Comparison of ENCODE assay signal across 8 cellular contexts in the genomic region with DNA sequence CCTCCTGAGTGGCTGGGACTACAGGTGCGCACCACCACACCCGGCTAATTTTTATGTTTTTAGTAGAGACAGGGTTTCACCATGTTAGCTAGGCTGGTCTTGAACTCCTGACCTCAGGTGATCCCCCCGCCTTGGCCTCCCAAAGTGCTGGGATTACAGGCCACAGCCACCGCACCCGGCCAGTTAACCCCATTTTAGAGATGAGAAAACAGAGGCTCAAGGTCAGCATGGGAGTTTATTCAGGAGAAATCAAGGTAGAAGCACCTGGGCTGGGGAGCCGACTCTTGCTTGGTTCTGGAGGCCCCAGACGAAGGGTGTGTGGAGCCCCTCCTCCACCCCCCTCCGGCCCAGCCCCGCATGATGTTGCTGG. TPM values are rescaled to one million over a fixed set of nuclear protein-coding genes. Genes with fewer than 3 reads are reported as not detected.
DNase-seq lines count a peak whose midpoint lies in the region; ATAC-seq, FAIRE-seq and TF ChIP-seq lines count a peak whose summit lies in the region.
"Not testable (repeated sequence)": the region's sequence is repeated elsewhere in the genome, so short reads cannot be mapped to it uniquely, and the experiment has no call there.

No MANE protein-coding gene starts in this region.

- H3K4me3 Mint-ChIP-seq in CD4-positive, alpha-beta memory T cell: peak overlapping the region; percentile 90 to 98 (median 96)
- peak overlapping the region; percentile 94 for H3K4me3 Mint-ChIP-seq in activated B cell treated with CpG ODN at 0.5 μM for 24 hours
- H3K4me3 Mint-ChIP-seq in activated naive CD8-positive, alpha-beta T cell: peak overlapping the region; percentile 93
- peak overlapping the region; percentile 98 for H3K4me3 Mint-ChIP-seq in dendritic cell treated with granulocyte-macrophage colony-stimulating factor and Interleukin-4, amounts not matched to agents 40 ng/mL and 50 ng/mL, for 4 days
- peak overlapping the region; percentile 81 for H3K4me3 Mint-ChIP-seq in neural crest cell

- not testable (repeated sequence) for TF ChIP-seq RAD21 in HepG2 (CRISPR knock-in tag; IDR thresholded peaks at IDR 0.05)

- not testable (repeated sequence) for TF ChIP-seq CTCF in activated B cell treated with CpG ODN at 0.5 μM for 24 hours (IDR thresholded peaks at IDR 0.05); HepG2 (CRISPR knock-in tag; IDR thresholded peaks at IDR 0.05); neural crest cell (conservative IDR thresholded peaks at IDR 0.05); suprapubic skin (IDR thresholded peaks at IDR 0.05)

- not testable (repeated sequence) for H4K20me1 ChIP-seq in Karpas-422 (ENCODE audit: insufficient read depth, low read depth, low read length); HepG2 (ENCODE audit: insufficient read depth, low read length)

- peaks cover 73% of the 10 kb centered on the region for H3K4me1 ChIP-seq in CD4-positive, alpha-beta memory T cell (ENCODE audit: insufficient read depth, low read length)
- peaks cover 53% of the 10 kb centered on the region for H3K4me1 ChIP-seq in Karpas-422 (ENCODE audit: low read length)
- H3K4me1 ChIP-seq in HepG2 (ENCODE audit: insufficient read depth, low read length): peaks cover 43% of the 10 kb centered on the region
- H3K4me1 ChIP-seq in suprapubic skin: peaks cover 45% of the 10 kb centered on the region

- not testable (repeated sequence) for TF ChIP-seq EP300 in HepG2 (IDR thresholded peaks at IDR 0.05; ENCODE audit: low read depth in 2 of 2, low read length in 2 of 2); HepG2 (CRISPR knock-in tag; IDR thresholded peaks at IDR 0.05; ENCODE audit: borderline replicate concordance); suprapubic skin (IDR thresholded peaks at IDR 0.05)

- CTCF ChIA-PET in CD4-positive, alpha-beta memory T cell (lab: Charles Lee; ENCODE audit: partially characterized antibody): interaction anchor here (0.5 to 2.9 kb wide), 9 partner anchors 13 to 46 kb away, joined by 3 to 19 read pairs (median 3); no protein-coding TSS in a partner anchor
- CTCF ChIA-PET in activated B cell treated with CpG ODN at 0.5 μM for 24 hours (lab: Charles Lee): interaction anchor here (0.9 to 3.7 kb wide), 10 partner anchors 13 to 219 kb away, joined by 3 to 29 read pairs (median 4); partner anchors contain the start of genes CFL1, FAM89B, PCNX3 and RELA
- CTCF ChIA-PET in HepG2 (lab: Yijun Ruan, JAX; ENCODE audit: low intra/inter-chr PET ratio, low total read pairs): not testable (repeated sequence)

- POLR2A ChIA-PET in CD4-positive, alpha-beta memory T cell (lab: Charles Lee; ENCODE audit: partially characterized antibody): interaction anchor here (0.7 to 12.0 kb wide), 17 partner anchors 14 to 477 kb away, joined by 3 to 359 read pairs (median 6); partner anchors contain the start of genes CCDC85B, CFL1, FAM89B and FOSL1
- POLR2A ChIA-PET in activated B cell treated with CpG ODN at 0.5 μM for 24 hours (lab: Charles Lee): interaction anchor here (0.5 to 16.1 kb wide), 32 partner anchors 10 to 1839 kb away, joined by 3 to 617 read pairs (median 8); partner anchors contain the start of genes AP5B1, CCDC85B, CFL1 and EHBP1L1
- POLR2A ChIA-PET in HepG2 (lab: Yijun Ruan, JAX): interaction anchor here (2.2 to 4.6 kb wide), 4 partner anchors 14 to 25 kb away, joined by 17 to 78 read pairs (median 40); partner anchors contain the start of genes MAP3K11, PCNX3 and RELA

- intact Hi-C loops in CD4-positive, alpha-beta memory T cell (cut with micrococcal nuclease); dendritic cell treated with granulocyte-macrophage colony-stimulating factor and Interleukin-4, amounts not matched to agents 40 ng/mL and 50 ng/mL, for 4 days (cut with micrococcal nuclease); HepG2 (cut with micrococcal nuclease; ENCODE audit: unreplicated experiment): not testable (repeated sequence)
- intact Hi-C loops in activated B cell treated with CpG ODN at 0.5 μM for 24 hours (cut with micrococcal nuclease): loop anchor here (1.0 kb wide), 2 partner anchors 24 to 65 kb away; no protein-coding TSS in a partner anchor

- not testable (repeated sequence) for H3K27me3 Mint-ChIP-seq in CD4-positive, alpha-beta memory T cell; activated B cell treated with CpG ODN at 0.5 μM for 24 hours; activated naive CD8-positive, alpha-beta T cell; dendritic cell treated with granulocyte-macrophage colony-stimulating factor and Interleukin-4, amounts not matched to agents 40 ng/mL and 50 ng/mL, for 4 days; neural crest cell (ENCODE audit: low read depth)

- peak overlapping the region; percentile 92 for H3K9ac ChIP-seq in Karpas-422 (ENCODE audit: low read length)
- not testable (repeated sequence) for H3K9ac ChIP-seq in HepG2 (ENCODE audit: insufficient read depth, low read depth, low read length)

- H3K9me3 Mint-ChIP-seq in CD4-positive, alpha-beta memory T cell; activated B cell treated with CpG ODN at 0.5 μM for 24 hours; activated naive CD8-positive, alpha-beta T cell (ENCODE audit: low read depth); dendritic cell treated with granulocyte-macrophage colony-stimulating factor and Interleukin-4, amounts not matched to agents 40 ng/mL and 50 ng/mL, for 4 days; neural crest cell: not testable (repeated sequence)

- H3K9me3 ChIP-seq in CD4-positive, alpha-beta memory T cell (ENCODE audit: control insufficient read depth in 1 of 2, low read length in 2 of 2); Karpas-422 (ENCODE audit: low read length); HepG2 (ENCODE audit: low read length); suprapubic skin: not testable (repeated sequence)

- peaks cover 28 to 72% (median 48%) of the 10 kb centered on the region in 4 donors for H3K4me1 Mint-ChIP-seq in CD4-positive, alpha-beta memory T cell
- peaks cover 61% of the 10 kb centered on the region for H3K4me1 Mint-ChIP-seq in activated B cell treated with CpG ODN at 0.5 μM for 24 hours
- H3K4me1 Mint-ChIP-seq in activated naive CD8-positive, alpha-beta T cell (ENCODE audit: low read depth): peaks cover 52% of the 10 kb centered on the region
- H3K4me1 Mint-ChIP-seq in dendritic cell treated with granulocyte-macrophage colony-stimulating factor and Interleukin-4, amounts not matched to agents 40 ng/mL and 50 ng/mL, for 4 days (ENCODE audit: low read depth): peaks cover 68% of the 10 kb centered on the region
- peaks cover 28% of the 10 kb centered on the region for H3K4me1 Mint-ChIP-seq in neural crest cell

- not testable (repeated sequence) for BruUV-seq in HepG2 (replicated peaks; lab: Mats Ljungman, UMichigan)

- H3K36me3 ChIP-seq in CD4-positive, alpha-beta memory T cell (ENCODE audit: insufficient read depth, low read length): peaks cover 48% of the 10 kb centered on the region
- 0 out of 2 replicates have a peak, but pooled peaks cover 11% of the 10 kb centered on the region for H3K36me3 ChIP-seq in Karpas-422 (ENCODE audit: insufficient read depth, low read length)
- H3K36me3 ChIP-seq in HepG2 (replicated peaks in 1 of 2; ENCODE audit: control insufficient read depth in 1 of 2, insufficient read depth in 2 of 2, low read length in 2 of 2): peaks cover 13 to 29% of the 10 kb centered on the region in 2 experiments; a peak in 4 of 5 replicates
- H3K36me3 ChIP-seq in suprapubic skin: peaks cover 34% of the 10 kb centered on the region

- not testable (repeated sequence) for TF ChIP-seq POLR2A in HepG2 (IDR thresholded peaks at IDR 0.05; ENCODE audit: insufficient read depth in 1 of 2, low read depth in 2 of 2, low read length in 2 of 2); suprapubic skin (IDR thresholded peaks at IDR 0.05)

- not testable (repeated sequence) for H3K27me3 ChIP-seq in CD4-positive, alpha-beta memory T cell (ENCODE audit: insufficient read depth, low read length); Karpas-422 (ENCODE audit: low read length); HepG2 (ENCODE audit: control insufficient read depth in 1 of 2, insufficient read depth in 2 of 2, low read length in 2 of 2); suprapubic skin

- H3K9me2 ChIP-seq in Karpas-422 (replicated peaks; ENCODE audit: insufficient read depth, low read length): not testable (repeated sequence)

- H2AFZ ChIP-seq in Karpas-422 (ENCODE audit: low read length); HepG2 (ENCODE audit: low read length): not testable (repeated sequence)

- peak overlapping the region; percentile 97 to 100 (median 99) for H3K27ac Mint-ChIP-seq in CD4-positive, alpha-beta memory T cell
- H3K27ac Mint-ChIP-seq in activated B cell treated with CpG ODN at 0.5 μM for 24 hours: peak overlapping the region; percentile 96
- H3K27ac Mint-ChIP-seq in activated naive CD8-positive, alpha-beta T cell: peak overlapping the region; percentile 91
- H3K27ac Mint-ChIP-seq in dendritic cell treated with granulocyte-macrophage colony-stimulating factor and Interleukin-4, amounts not matched to agents 40 ng/mL and 50 ng/mL, for 4 days: peak overlapping the region; percentile 94
- not testable (repeated sequence) for H3K27ac Mint-ChIP-seq in neural crest cell (ENCODE audit: unreplicated experiment)

- 90% methylated on average over 9 of the region's 9 CpGs for WGBS in HepG2 (ENCODE audit: low lambda C conversion rate)
- 91% methylated on average over 7 of the region's 9 CpGs for WGBS in suprapubic skin

- H3K36me3 Mint-ChIP-seq in CD4-positive, alpha-beta memory T cell: peaks cover 18 to 51% of the 10 kb centered on the region in 2 donors
- H3K36me3 Mint-ChIP-seq in activated B cell treated with CpG ODN at 0.5 μM for 24 hours (ENCODE audit: low read depth): peaks cover 55% of the 10 kb centered on the region
- H3K36me3 Mint-ChIP-seq in activated naive CD8-positive, alpha-beta T cell; neural crest cell (ENCODE audit: low read depth): not testable (repeated sequence)
- H3K36me3 Mint-ChIP-seq in dendritic cell treated with granulocyte-macrophage colony-stimulating factor and Interleukin-4, amounts not matched to agents 40 ng/mL and 50 ng/mL, for 4 days (ENCODE audit: low read depth): peaks cover 87% of the 10 kb centered on the region

- not testable (repeated sequence) for ATAC-seq in activated B cell treated with CpG ODN at 0.5 μM for 24 hours (ENCODE audit: low read depth); HepG2

- peak overlapping the region; percentile 72 to 86 for H3K4me3 ChIP-seq in CD4-positive, alpha-beta memory T cell (ENCODE audit: low read length in 2 of 2)
- peak overlapping the region; percentile 89 for H3K4me3 ChIP-seq in Karpas-422 (ENCODE audit: low read length)
- not testable (repeated sequence) for H3K4me3 ChIP-seq in HepG2 (replicated peaks in 1 of 3; ENCODE audit: insufficient read depth in 1 of 3, low read depth in 2 of 3, low read length in 3 of 3)
- H3K4me3 ChIP-seq in suprapubic skin: peak overlapping the region; percentile 87

- peak overlapping the region; percentile 95 for H3K4me2 ChIP-seq in Karpas-422 (ENCODE audit: low read depth, low read length, poor library complexity, severe bottlenecking)
- H3K4me2 ChIP-seq in HepG2 (ENCODE audit: low read depth, low read length): not testable (repeated sequence)

- H3K27ac ChIP-seq in CD4-positive, alpha-beta memory T cell (ENCODE audit: low read depth, low read length): peak overlapping the region; percentile 94
- H3K27ac ChIP-seq in Karpas-422 (ENCODE audit: low read length): peak overlapping the region; percentile 99
- H3K27ac ChIP-seq in HepG2 (ENCODE audit: extremely low read length, insufficient read depth, low read length): not testable (repeated sequence)
- H3K27ac ChIP-seq in suprapubic skin: peak overlapping the region; percentile 85

- FAIRE-seq in HepG2 (lab: Jason Lieb, UNC): not testable (repeated sequence)

- in situ Hi-C loops in HepG2 (cut with HindIII; ENCODE audit: extremely low pct_ligation_motif_present, low pct_unique_long_range_greater_than_20kb): not testable (repeated sequence)

- peaks cover 30% of the 10 kb centered on the region for H3K79me2 ChIP-seq in Karpas-422 (ENCODE audit: low read length)
- H3K79me2 ChIP-seq in HepG2 (ENCODE audit: insufficient read depth, low read length): not testable (repeated sequence)

- not testable (repeated sequence) for DNase-seq in CD4-positive, alpha-beta memory T cell; Karpas-422; activated B cell treated with CpG ODN at 0.5 μM for 24 hours; HepG2 (ENCODE audit: low spot score); neural crest cell (ENCODE audit: low read depth, low spot score); suprapubic skin (ENCODE audit: low spot score in 2 of 2)

RNA-seq across cellular contexts. Expression of gene SIPA1, which starts 1.3 kb away (rescaled TPM):
- 100 to 1,000 TPM; 150 to 169 TPM for total RNA-seq in CD4-positive, alpha-beta memory T cell
- 100 to 1,000 TPM in 1 of 2 donors, 10 to 100 TPM in 1; 50.1 to 204 TPM for polyA plus RNA-seq in CD4-positive, alpha-beta memory T cell
- total RNA-seq in Karpas-422 (2014; rRNA removed; shearing (Covaris generic); ENCODE audit: low replicate concordance): 74.6 and 123 TPM in 2 replicates
- total RNA-seq in activated B cell treated with CpG ODN at 0.5 μM for 24 hours (236 and 252 TPM in 2 replicates), HepG2 (2016; rRNA removed; fragmentation: Illumina TruSeq; extraction: Trizol) (5.4 and 5.8 TPM in 2 replicates), neural crest cell (17.5 and 23.6 TPM in 2 replicates), suprapubic skin (10 to 100 TPM; 14.9 to 21.6 (median 19.0) TPM)
- total RNA-seq in HepG2 (2016; cell fraction: cytosol; rRNA removed; fragmentation: Illumina TruSeq; extraction: Trizol; ENCODE audit: low read depth): 2.4 and 2.5 TPM in 2 replicates
- 5.0 and 7.9 TPM in 2 replicates for total RNA-seq in HepG2 (2016; cell fraction: insoluble cytoplasmic fraction; rRNA removed; fragmentation: Illumina TruSeq; extraction: Trizol)
- 5.1 and 6.5 TPM in 2 replicates for total RNA-seq in HepG2 (2016; cell fraction: membrane; rRNA removed; fragmentation: Illumina TruSeq; extraction: Trizol)
- total RNA-seq in HepG2 (2016; cell fraction: nucleus; rRNA removed; fragmentation: Illumina TruSeq; extraction: Trizol): 4.5 and 6.8 TPM in 2 replicates
- polyA plus RNA-seq in HepG2 (2011; rRNA removed): 7.7 and 9.1 TPM in 2 replicates
- polyA plus RNA-seq in HepG2 (2011; cell fraction: cytosol; rRNA removed): 4.1 and 8.2 TPM in 2 replicates
- polyA plus RNA-seq in HepG2 (2011; cell fraction: nucleus; rRNA removed): 29.6 and 37.0 TPM in 2 replicates
- polyA plus RNA-seq in HepG2 (2012): 4.6 and 5.8 TPM in 2 replicates
- 2.6 and 2.8 TPM in 2 replicates for polyA plus RNA-seq in HepG2 (2016; cell fraction: cytosol; fragmentation: Illumina TruSeq; extraction: Trizol; ENCODE audit: low read depth)
- 4.1 and 5.0 TPM in 2 replicates for polyA plus RNA-seq in HepG2 (2016; cell fraction: insoluble cytoplasmic fraction; fragmentation: Illumina TruSeq; extraction: Trizol; ENCODE audit: low read depth)
- 4.4 and 5.1 TPM in 2 replicates for polyA plus RNA-seq in HepG2 (2016; cell fraction: membrane; fragmentation: Illumina TruSeq; extraction: Trizol; ENCODE audit: low read depth)
- polyA plus RNA-seq in HepG2 (2016; cell fraction: nucleus; fragmentation: Illumina TruSeq; extraction: Trizol; ENCODE audit: insufficient read depth, low read depth): 10.2 and 11.1 TPM in 2 replicates
- polyA minus RNA-seq in HepG2 (2011; rRNA and poly(A)+ RNA removed; ENCODE audit: low replicate concordance): 33.6 and 36.0 TPM in 2 replicates
- 9.0 and 11.6 TPM in 2 replicates for polyA minus RNA-seq in HepG2 (2011; cell fraction: cytosol; rRNA and poly(A)+ RNA removed)
- 6.8 and 10.8 TPM in 2 replicates for polyA minus RNA-seq in HepG2 (2011; cell fraction: nucleus; rRNA and poly(A)+ RNA removed)

RNA-seq across cellular contexts. Expression of gene RELA, which starts 23.5 kb away (rescaled TPM):
- 100 to 1,000 TPM; 170 to 173 TPM for total RNA-seq in CD4-positive, alpha-beta memory T cell
- polyA plus RNA-seq in CD4-positive, alpha-beta memory T cell: 10 to 100 TPM; 36.5 to 74.7 TPM
- total RNA-seq in Karpas-422 (2014; rRNA removed; shearing (Covaris generic); ENCODE audit: low replicate concordance): 42.6 and 44.0 TPM in 2 replicates
- total RNA-seq in activated B cell treated with CpG ODN at 0.5 μM for 24 hours (110 and 119 TPM in 2 replicates), HepG2 (2016; rRNA removed; fragmentation: Illumina TruSeq; extraction: Trizol) (18.7 and 21.4 TPM in 2 replicates), neural crest cell (49.0 and 53.7 TPM in 2 replicates), suprapubic skin (100 to 1,000 TPM in 2 of 4 donors, 10 to 100 TPM in 2; 71.7 to 111 (median 93.5) TPM)
- total RNA-seq in HepG2 (2016; cell fraction: cytosol; rRNA removed; fragmentation: Illumina TruSeq; extraction: Trizol; ENCODE audit: low read depth): 13.2 and 15.2 TPM in 2 replicates
- 18.1 and 22.6 TPM in 2 replicates for total RNA-seq in HepG2 (2016; cell fraction: insoluble cytoplasmic fraction; rRNA removed; fragmentation: Illumina TruSeq; extraction: Trizol)
- total RNA-seq in HepG2 (2016; cell fraction: membrane; rRNA removed; fragmentation: Illumina TruSeq; extraction: Trizol): 29.5 and 31.1 TPM in 2 replicates
- total RNA-seq in HepG2 (2016; cell fraction: nucleus; rRNA removed; fragmentation: Illumina TruSeq; extraction: Trizol): 22.2 and 24.4 TPM in 2 replicates
- polyA plus RNA-seq in HepG2 (2011; rRNA removed): 40.5 and 51.0 TPM in 2 replicates
- 17.1 and 18.5 TPM in 2 replicates for polyA plus RNA-seq in HepG2 (2011; cell fraction: cytosol; rRNA removed)
- polyA plus RNA-seq in HepG2 (2011; cell fraction: nucleus; rRNA removed): 130 and 135 TPM in 2 replicates
- polyA plus RNA-seq in HepG2 (2012): 35.3 and 47.6 TPM in 2 replicates
- 18.5 and 18.9 TPM in 2 replicates for polyA plus RNA-seq in HepG2 (2016; cell fraction: cytosol; fragmentation: Illumina TruSeq; extraction: Trizol; ENCODE audit: low read depth)
- polyA plus RNA-seq in HepG2 (2016; cell fraction: insoluble cytoplasmic fraction; fragmentation: Illumina TruSeq; extraction: Trizol; ENCODE audit: low read depth): 29.6 and 39.8 TPM in 2 replicates
- 31.6 and 34.3 TPM in 2 replicates for polyA plus RNA-seq in HepG2 (2016; cell fraction: membrane; fragmentation: Illumina TruSeq; extraction: Trizol; ENCODE audit: low read depth)
- 67.4 and 71.3 TPM in 2 replicates for polyA plus RNA-seq in HepG2 (2016; cell fraction: nucleus; fragmentation: Illumina TruSeq; extraction: Trizol; ENCODE audit: insufficient read depth, low read depth)
- polyA minus RNA-seq in HepG2 (2011; rRNA and poly(A)+ RNA removed; ENCODE audit: low replicate concordance): 44.8 and 56.8 TPM in 2 replicates
- 19.2 and 21.1 TPM in 2 replicates for polyA minus RNA-seq in HepG2 (2011; cell fraction: cytosol; rRNA and poly(A)+ RNA removed)
- polyA minus RNA-seq in HepG2 (2011; cell fraction: nucleus; rRNA and poly(A)+ RNA removed): 31.7 and 34.9 TPM in 2 replicates

RNA-seq across cellular contexts. Expression of gene PCNX3, which starts 23.6 kb away (rescaled TPM):
- total RNA-seq in CD4-positive, alpha-beta memory T cell: 10 to 100 TPM; 63.3 to 66.3 TPM
- polyA plus RNA-seq in CD4-positive, alpha-beta memory T cell: 1 to 10 TPM in 1 of 2 donors, under 1 TPM in 1; 0.41 to 6.3 TPM
- total RNA-seq in Karpas-422 (2014; rRNA removed; shearing (Covaris generic); ENCODE audit: low replicate concordance): 20.4 and 28.5 TPM in 2 replicates
- 45.3 and 51.4 TPM in 2 replicates for total RNA-seq in activated B cell treated with CpG ODN at 0.5 μM for 24 hours
- 14.5 and 23.0 TPM in 2 replicates for total RNA-seq in HepG2 (2016; rRNA removed; fragmentation: Illumina TruSeq; extraction: Trizol)
- total RNA-seq in HepG2 (2016; cell fraction: cytosol; rRNA removed; fragmentation: Illumina TruSeq; extraction: Trizol; ENCODE audit: low read depth): 8.5 and 8.7 TPM in 2 replicates
- 12.2 and 22.7 TPM in 2 replicates for total RNA-seq in HepG2 (2016; cell fraction: insoluble cytoplasmic fraction; rRNA removed; fragmentation: Illumina TruSeq; extraction: Trizol)
- 9.3 and 9.7 TPM in 2 replicates for total RNA-seq in HepG2 (2016; cell fraction: membrane; rRNA removed; fragmentation: Illumina TruSeq; extraction: Trizol)
- 26.0 and 33.8 TPM in 2 replicates for total RNA-seq in HepG2 (2016; cell fraction: nucleus; rRNA removed; fragmentation: Illumina TruSeq; extraction: Trizol)
- polyA plus RNA-seq in HepG2 (2011; rRNA removed): 16.2 and 23.1 TPM in 2 replicates
- polyA plus RNA-seq in HepG2 (2011; cell fraction: cytosol; rRNA removed): 12.7 and 17.1 TPM in 2 replicates
- polyA plus RNA-seq in HepG2 (2011; cell fraction: nucleus; rRNA removed): 99.5 and 123 TPM in 2 replicates
- 14.4 and 24.5 TPM in 2 replicates for polyA plus RNA-seq in HepG2 (2012)
- polyA plus RNA-seq in HepG2 (2016; cell fraction: cytosol; fragmentation: Illumina TruSeq; extraction: Trizol; ENCODE audit: low read depth): 4.3 and 4.9 TPM in 2 replicates
- polyA plus RNA-seq in HepG2 (2016; cell fraction: insoluble cytoplasmic fraction; fragmentation: Illumina TruSeq; extraction: Trizol; ENCODE audit: low read depth): 14.3 and 21.7 TPM in 2 replicates
- polyA plus RNA-seq in HepG2 (2016; cell fraction: membrane; fragmentation: Illumina TruSeq; extraction: Trizol; ENCODE audit: low read depth): 5.8 and 6.9 TPM in 2 replicates
- polyA plus RNA-seq in HepG2 (2016; cell fraction: nucleus; fragmentation: Illumina TruSeq; extraction: Trizol; ENCODE audit: insufficient read depth, low read depth): 68.2 and 73.5 TPM in 2 replicates
- polyA minus RNA-seq in HepG2 (2011; rRNA and poly(A)+ RNA removed; ENCODE audit: low replicate concordance): 35.6 and 67.6 TPM in 2 replicates
- polyA minus RNA-seq in HepG2 (2011; cell fraction: cytosol; rRNA and poly(A)+ RNA removed): 23.3 and 27.8 TPM in 2 replicates
- polyA minus RNA-seq in HepG2 (2011; cell fraction: nucleus; rRNA and poly(A)+ RNA removed): 32.3 and 32.8 TPM in 2 replicates
- 58.2 and 58.9 TPM in 2 replicates for total RNA-seq in neural crest cell
- 10 to 100 TPM; 38.5 to 59.3 (median 43.6) TPM for total RNA-seq in suprapubic skin

RNA-seq across cellular contexts. Expression of gene MAP3K11, which starts 25.2 kb away (rescaled TPM):
- total RNA-seq in CD4-positive, alpha-beta memory T cell: 10 to 100 TPM; 92.0 to 93.6 TPM
- 10 to 100 TPM in 1 of 2 donors, 1 to 10 TPM in 1; 6.3 to 24.1 TPM for polyA plus RNA-seq in CD4-positive, alpha-beta memory T cell
- 11.8 and 28.0 TPM in 2 replicates for total RNA-seq in Karpas-422 (2014; rRNA removed; shearing (Covaris generic); ENCODE audit: low replicate concordance)
- total RNA-seq in activated B cell treated with CpG ODN at 0.5 μM for 24 hours (72.1 and 89.6 TPM in 2 replicates), HepG2 (2016; rRNA removed; fragmentation: Illumina TruSeq; extraction: Trizol) (35.6 and 51.5 TPM in 2 replicates), neural crest cell (88.3 and 94.0 TPM in 2 replicates), suprapubic skin (10 to 100 TPM; 29.2 to 45.5 (median 37.0) TPM)
- 9.8 and 11.0 TPM in 2 replicates for total RNA-seq in HepG2 (2016; cell fraction: cytosol; rRNA removed; fragmentation: Illumina TruSeq; extraction: Trizol; ENCODE audit: low read depth)
- total RNA-seq in HepG2 (2016; cell fraction: insoluble cytoplasmic fraction; rRNA removed; fragmentation: Illumina TruSeq; extraction: Trizol): 28.4 and 51.3 TPM in 2 replicates
- 23.9 and 24.4 TPM in 2 replicates for total RNA-seq in HepG2 (2016; cell fraction: membrane; rRNA removed; fragmentation: Illumina TruSeq; extraction: Trizol)
- 38.3 and 44.6 TPM in 2 replicates for total RNA-seq in HepG2 (2016; cell fraction: nucleus; rRNA removed; fragmentation: Illumina TruSeq; extraction: Trizol)
- polyA plus RNA-seq in HepG2 (2011; rRNA removed): 35.9 and 54.6 TPM in 2 replicates
- polyA plus RNA-seq in HepG2 (2011; cell fraction: cytosol; rRNA removed): 29.9 and 43.3 TPM in 2 replicates
- polyA plus RNA-seq in HepG2 (2011; cell fraction: nucleus; rRNA removed): 105 and 109 TPM in 2 replicates
- 41.6 and 47.6 TPM in 2 replicates for polyA plus RNA-seq in HepG2 (2012)
- 10.0 and 10.8 TPM in 2 replicates for polyA plus RNA-seq in HepG2 (2016; cell fraction: cytosol; fragmentation: Illumina TruSeq; extraction: Trizol; ENCODE audit: low read depth)
- polyA plus RNA-seq in HepG2 (2016; cell fraction: insoluble cytoplasmic fraction; fragmentation: Illumina TruSeq; extraction: Trizol; ENCODE audit: low read depth): 43.2 and 55.5 TPM in 2 replicates
- polyA plus RNA-seq in HepG2 (2016; cell fraction: membrane; fragmentation: Illumina TruSeq; extraction: Trizol; ENCODE audit: low read depth): 24.5 and 29.1 TPM in 2 replicates
- 98.1 and 107 TPM in 2 replicates for polyA plus RNA-seq in HepG2 (2016; cell fraction: nucleus; fragmentation: Illumina TruSeq; extraction: Trizol; ENCODE audit: insufficient read depth, low read depth)
- 59.8 and 117 TPM in 2 replicates for polyA minus RNA-seq in HepG2 (2011; rRNA and poly(A)+ RNA removed; ENCODE audit: low replicate concordance)
- polyA minus RNA-seq in HepG2 (2011; cell fraction: cytosol; rRNA and poly(A)+ RNA removed): 35.9 and 41.2 TPM in 2 replicates
- polyA minus RNA-seq in HepG2 (2011; cell fraction: nucleus; rRNA and poly(A)+ RNA removed): 61.7 and 76.1 TPM in 2 replicates

RNA-seq across cellular contexts. Expression of gene KCNK7, which starts 43.6 kb away (rescaled TPM):
- 1 to 10 TPM; 1.6 to 2.7 TPM for total RNA-seq in CD4-positive, alpha-beta memory T cell
- 1 to 10 TPM in 1 of 2 donors, not detected in 1; 1.2 TPM for polyA plus RNA-seq in CD4-positive, alpha-beta memory T cell
- 0.25 and 0.48 TPM in 2 replicates for total RNA-seq in Karpas-422 (2014; rRNA removed; shearing (Covaris generic); ENCODE audit: low replicate concordance)
- total RNA-seq in activated B cell treated with CpG ODN at 0.5 μM for 24 hours (1.0 and 1.1 TPM in 2 replicates), HepG2 (2016; rRNA removed; fragmentation: Illumina TruSeq; extraction: Trizol) (not detected in 2 replicates), neural crest cell (1.0 and 1.1 TPM in 2 replicates), suprapubic skin (100 to 1,000 TPM in 3 of 4 donors, 10 to 100 TPM in 1; 32.6 to 183 (median 144) TPM)
- not detected in 2 replicates for total RNA-seq in HepG2 (2016; cell fraction: cytosol; rRNA removed; fragmentation: Illumina TruSeq; extraction: Trizol; ENCODE audit: low read depth)
- not detected in 2 replicates for total RNA-seq in HepG2 (2016; cell fraction: insoluble cytoplasmic fraction; rRNA removed; fragmentation: Illumina TruSeq; extraction: Trizol)
- not detected in 2 replicates for total RNA-seq in HepG2 (2016; cell fraction: membrane; rRNA removed; fragmentation: Illumina TruSeq; extraction: Trizol)
- total RNA-seq in HepG2 (2016; cell fraction: nucleus; rRNA removed; fragmentation: Illumina TruSeq; extraction: Trizol): 1.2 TPM in 1 of 2 replicates, not detected in the other
- 0.11 and 0.14 TPM in 2 replicates for polyA plus RNA-seq in HepG2 (2011; rRNA removed)
- polyA plus RNA-seq in HepG2 (2011; cell fraction: cytosol; rRNA removed): 0.04 TPM in 1 of 2 replicates, not detected in the other
- polyA plus RNA-seq in HepG2 (2011; cell fraction: nucleus; rRNA removed): 0.69 and 0.97 TPM in 2 replicates
- 0.28 TPM in 1 of 2 replicates, not detected in the other for polyA plus RNA-seq in HepG2 (2012)
- polyA plus RNA-seq in HepG2 (2016; cell fraction: cytosol; fragmentation: Illumina TruSeq; extraction: Trizol; ENCODE audit: low read depth): not detected in 2 replicates
- polyA plus RNA-seq in HepG2 (2016; cell fraction: insoluble cytoplasmic fraction; fragmentation: Illumina TruSeq; extraction: Trizol; ENCODE audit: low read depth): not detected in 2 replicates
- not detected in 2 replicates for polyA plus RNA-seq in HepG2 (2016; cell fraction: membrane; fragmentation: Illumina TruSeq; extraction: Trizol; ENCODE audit: low read depth)
- 0.38 and 0.77 TPM in 2 replicates for polyA plus RNA-seq in HepG2 (2016; cell fraction: nucleus; fragmentation: Illumina TruSeq; extraction: Trizol; ENCODE audit: insufficient read depth, low read depth)
- polyA minus RNA-seq in HepG2 (2011; rRNA and poly(A)+ RNA removed; ENCODE audit: low replicate concordance): 0.33 and 0.90 TPM in 2 replicates
- polyA minus RNA-seq in HepG2 (2011; cell fraction: cytosol; rRNA and poly(A)+ RNA removed): not detected in 2 replicates
- 0.75 and 1.2 TPM in 2 replicates for polyA minus RNA-seq in HepG2 (2011; cell fraction: nucleus; rRNA and poly(A)+ RNA removed)
